ENCODE assay signal across 31 cellular contexts in the genomic region with DNA sequence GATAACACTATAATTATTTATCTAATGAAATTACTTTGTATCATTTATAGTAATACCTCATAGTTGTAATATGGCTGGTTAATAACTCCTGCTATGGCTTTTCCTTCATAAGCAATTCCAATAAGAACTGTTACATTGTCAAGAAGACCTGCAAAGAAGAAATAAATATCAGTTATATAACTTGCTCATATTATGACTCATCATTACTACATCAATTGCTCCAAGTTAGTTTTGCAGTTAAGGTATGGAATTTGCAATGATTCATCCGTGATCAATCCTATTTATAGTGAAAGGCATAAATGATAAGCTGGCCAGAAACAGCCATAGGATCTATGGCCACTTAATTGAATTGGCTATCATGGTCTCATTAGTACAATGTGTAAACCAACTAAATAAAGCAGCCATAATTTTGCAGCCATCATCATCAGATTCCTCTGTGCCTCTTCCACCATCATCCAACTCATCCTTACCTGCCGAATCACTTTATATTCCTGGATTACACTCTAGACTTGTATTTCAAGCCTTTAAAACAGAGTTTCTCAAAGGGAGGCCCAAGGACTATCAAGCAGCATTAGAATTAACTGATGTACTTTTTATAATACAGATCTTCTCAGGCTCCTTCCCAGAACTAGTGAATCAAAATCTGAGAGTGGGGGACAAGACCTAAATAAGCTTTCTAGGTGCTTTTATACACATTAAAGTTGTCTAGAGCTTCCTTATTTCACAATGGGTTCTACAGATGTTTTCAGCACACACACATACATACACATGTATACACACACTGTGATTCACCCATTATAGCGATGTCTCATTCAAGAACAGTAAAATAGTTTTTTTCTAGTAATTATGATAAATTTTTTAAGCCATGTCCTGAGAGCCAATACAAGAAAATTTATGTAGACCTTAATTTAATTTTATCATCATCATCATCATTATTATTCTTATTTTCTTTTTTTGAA. TPM values are rescaled to one million over a fixed set of nuclear protein-coding genes. Genes with fewer than 3 reads are reported as not detected.
DNase-seq lines count a peak whose midpoint lies in the region; ATAC-seq, FAIRE-seq and TF ChIP-seq lines count a peak whose summit lies in the region.
"Had no signal": no experiment of that assay in that cellular context is flagged by ENCODE, and none has a peak within 500 bp of the region (broad histone marks: within the 10 kb centered on the region; RNA-seq: fewer than 3 reads in every experiment).

No MANE protein-coding gene starts in this region.

- H3K4me3 ChIP-seq in GM23248 (no peak overlapping the region), PC-3 (ENCODE audit: low read length) (no peak overlapping the region), choroid plexus epithelial cell (ENCODE audit: low read depth, low read length) (no peak overlapping the region), keratinocyte (ENCODE audit: control insufficient read depth in 2 of 3, extremely low read depth in 1 of 3, insufficient read depth in 2 of 3, low read depth in 1 of 3, low read length in 3 of 3) (no peak overlapping the region), SJCRH30 (no peak overlapping the region)
- no peak overlapping the region for H3K4me3 ChIP-seq in CD4-positive, alpha-beta memory T cell (ENCODE audit: low read length in 2 of 2)
- H3K4me3 ChIP-seq: esophagus squamous epithelium, ovary had no signal

- H3K27ac ChIP-seq in GM23248 (no peak overlapping the region), PC-3 (ENCODE audit: low read length) (peak overlapping the region; percentile 55), keratinocyte (ENCODE audit: control insufficient read depth, insufficient read depth, low read length) (peak overlapping the region; percentile 16), SJCRH30 (no peak overlapping the region)
- H3K27ac ChIP-seq in CD4-positive, alpha-beta memory T cell (ENCODE audit: low read depth, low read length), result no peak overlapping the region
- H3K27ac ChIP-seq: esophagus squamous epithelium, ovary had no signal

- H3F3A ChIP-seq in GM23248 (ENCODE audit: insufficient read depth), result no peaks in the 10 kb centered on the region
- peaks cover 5% of the 10 kb centered on the region for H3F3A ChIP-seq in PC-3 (ENCODE audit: low read length, unreplicated experiment)

- H3K27me3 Mint-ChIP-seq in CD4-positive, alpha-beta memory T cell, result no peaks in the 10 kb centered on the region
- no peaks in the 10 kb centered on the region for H3K27me3 Mint-ChIP-seq in activated T-helper 17 cell treated with anti-CD3 and anti-CD28 coated beads, Interleukin-2, amount 50 U/mL, for 72 hours
- H3K27me3 Mint-ChIP-seq: activated CD8-positive, alpha-beta memory T cell treated with anti-CD3 and anti-CD28 coated beads, Interleukin-2, amount 10 ng/mL, durations not matched to agents 7 days and 5 days; CD8-positive, alpha-beta memory T cell; memory B cell; stimulated activated naive B cell treated with anti-CD40 and anti-IgM and Interleukin-4, amounts not matched to agents 10 μg/mL and 1 μg/mL and 100 μg/mL, for 72 hours; type B pancreatic cell had no signal

- in situ Hi-C loops in GM23248 (cut with MboI), result no loop called here

- peaks cover 0 to 2% (median 0%) of the 10 kb centered on the region in 8 donors for H3K9me3 Mint-ChIP-seq in CD4-positive, alpha-beta memory T cell
- no peaks in the 10 kb centered on the region for H3K9me3 Mint-ChIP-seq in activated T-helper 17 cell treated with anti-CD3 and anti-CD28 coated beads, Interleukin-2, amount 50 U/mL, for 72 hours
- H3K9me3 Mint-ChIP-seq: CD8-positive, alpha-beta memory T cell; endodermal cell; memory B cell; nephron progenitor cell; stimulated activated naive B cell treated with anti-CD40 and anti-IgM and Interleukin-4, amounts not matched to agents 10 μg/mL and 1 μg/mL and 100 μg/mL, for 72 hours; T-helper 1 cell treated with Interleukin-12 subunit alpha and Interleukin-12 subunit beta and Interleukin-4 antibody, amounts not matched to agents 30 μg/mL and 1 μg/mL, for 36 hours; type B pancreatic cell had no signal

- dilution Hi-C loops in keratinocyte (cut with MboI; ENCODE audit: extremely low pct_ligation_motif_present, low sequenced_read_pairs), result no loop called here

- H3K36me3 ChIP-seq in GM23248 (ENCODE audit: low read depth) (peaks cover 12% of the 10 kb centered on the region; the same call in 1 of the 2 replicates), PC-3 (ENCODE audit: low read depth, low read length) (peaks cover 17% of the 10 kb centered on the region), keratinocyte (ENCODE audit: control insufficient read depth in 2 of 2, extremely low read depth in 1 of 2, insufficient read depth in 2 of 2, low read length in 2 of 2) (peaks cover 2 to 8% of the 10 kb centered on the region in 2 experiments), SJCRH30 (peaks cover 48% of the 10 kb centered on the region)
- peaks cover 17% of the 10 kb centered on the region for H3K36me3 ChIP-seq in CD4-positive, alpha-beta memory T cell (ENCODE audit: insufficient read depth, low read length)
- H3K36me3 ChIP-seq: ovary had no signal

- CTCF ChIA-PET in PC-3 (lab: Charles Lee), result interaction anchor here (0.6 kb wide), 1 partner anchor 151 kb away, joined by 4 read pairs; no protein-coding TSS in a partner anchor
- CTCF ChIA-PET in CD4-positive, alpha-beta memory T cell (lab: Charles Lee; ENCODE audit: partially characterized antibody), result interaction anchor here (1.2 kb wide), 1 partner anchor 46 kb away, joined by 3 read pairs; no protein-coding TSS in a partner anchor

- H3K79me2 ChIP-seq in GM23248 (ENCODE audit: insufficient read depth) (no peaks in the 10 kb centered on the region), PC-3 (ENCODE audit: low read length) (no peaks in the 10 kb centered on the region), keratinocyte (ENCODE audit: control insufficient read depth, insufficient read depth, low read length) (no peaks in the 10 kb centered on the region)

- no TSS peak for BruUV-seq in PC-3 (replicated peaks; lab: Mats Ljungman, UMichigan)

- H4K20me1 ChIP-seq in GM23248 (ENCODE audit: insufficient read depth) (no peaks in the 10 kb centered on the region), PC-3 (ENCODE audit: low read length) (peaks cover 8% of the 10 kb centered on the region), keratinocyte (ENCODE audit: control insufficient read depth, extremely low read depth, insufficient read depth, low read length) (no peaks in the 10 kb centered on the region)

- H3K9ac ChIP-seq in GM23248, result no peak overlapping the region
- H3K9ac ChIP-seq in PC-3 (ENCODE audit: low read length), result no peak overlapping the region
- H3K9ac ChIP-seq in keratinocyte (ENCODE audit: control insufficient read depth, extremely low read depth, insufficient read depth, low read length), result no peak overlapping the region

- no peaks in the 10 kb centered on the region for H3K9me1 ChIP-seq in keratinocyte (ENCODE audit: control insufficient read depth, extremely low read depth, insufficient read depth, low read length)

- DNase-seq in GM23248 (peak; percentile 38), PC-3 (peak; percentile 96), choroid plexus epithelial cell (ENCODE audit: low read depth) (peak; percentile 31), keratinocyte (ENCODE audit: low read depth, low spot score) (peak; percentile 48), SJCRH30 (no peak), NCI-H345 (lab: John Stamatoyannopoulos, UW) (no peak)
- no peak for DNase-seq in CD4-positive, alpha-beta memory T cell
- DNase-seq: ACHN; activated CD4-positive, alpha-beta T cell treated with anti-CD3 and anti-CD28 coated beads, Interleukin-2, amount 50 U/mL, for 4 hours; activated CD8-positive, alpha-beta memory T cell treated with anti-CD3 and anti-CD28 coated beads, Interleukin-2, amount 10 ng/mL, durations not matched to agents 7 days and 5 days; activated T-cell treated with anti-CD3 and anti-CD28 coated beads, Interleukin-2, amount 50 U/mL, for 48 hours; BE2C; CD8-positive, alpha-beta memory T cell; dermis blood vessel endothelial cell; DMS53; endodermal cell; esophagus squamous epithelium; GDM1; GOT3; hippocampal formation; NCI-H146; NCI-H446; NCI-H774; nephron progenitor cell; ovary; stimulated activated naive B cell treated with anti-CD40 and anti-IgM and Interleukin-4, amounts not matched to agents 10 μg/mL and 1 μg/mL and 100 μg/mL, for 72 hours; substantia nigra had no signal

- H3K4me1 ChIP-seq in GM23248 (ENCODE audit: insufficient read depth) (peaks cover 7% of the 10 kb centered on the region), PC-3 (ENCODE audit: insufficient read depth, low read length) (peaks cover 15% of the 10 kb centered on the region), keratinocyte (ENCODE audit: control insufficient read depth, extremely low read depth, insufficient read depth, low read length) (peaks cover 8% of the 10 kb centered on the region), SJCRH30 (no peaks in the 10 kb centered on the region)
- no peaks in the 10 kb centered on the region for H3K4me1 ChIP-seq in CD4-positive, alpha-beta memory T cell (ENCODE audit: insufficient read depth, low read length)
- H3K4me1 ChIP-seq: BE2C, esophagus squamous epithelium had no signal

- H3K9me3 ChIP-seq in GM23248 (ENCODE audit: low read depth) (no peaks in the 10 kb centered on the region), PC-3 (ENCODE audit: low read length) (no peaks in the 10 kb centered on the region), keratinocyte (ENCODE audit: control insufficient read depth, low read depth, low read length) (no peaks in the 10 kb centered on the region), SJCRH30 (replicated peaks) (no peaks in the 10 kb centered on the region)
- no peaks in the 10 kb centered on the region for H3K9me3 ChIP-seq in CD4-positive, alpha-beta memory T cell (ENCODE audit: control insufficient read depth in 1 of 2, low read length in 2 of 2)
- H3K9me3 ChIP-seq: BE2C, esophagus squamous epithelium, ovary had no signal

- 81 to 86% methylated on average over 3 of the region's 3 CpGs for WGBS in GM23248 (ENCODE audit: low coverage in 1 of 2, low lambda C conversion rate in 2 of 2, missing lambda C conversion rate in 2 of 2), 2 experiments

- FAIRE-seq in keratinocyte (lab: Jason Lieb, UNC), result peak; percentile 81

- peaks cover 46 to 52% of the 10 kb centered on the region in 2 donors for H3K36me3 Mint-ChIP-seq in CD4-positive, alpha-beta memory T cell
- H3K36me3 Mint-ChIP-seq in activated T-helper 17 cell treated with anti-CD3 and anti-CD28 coated beads, Interleukin-2, amount 50 U/mL, for 72 hours (ENCODE audit: low read depth), result peaks cover 76% of the 10 kb centered on the region

- intact Hi-C loops in PC-3 (cut with micrococcal nuclease), result loop anchor here (1.0 kb wide), 1 partner anchor 22 kb away; a partner anchor contains a TSS
- intact Hi-C loops in CD4-positive, alpha-beta memory T cell (cut with micrococcal nuclease), result no loop called here

- no peak overlapping the region for H2AFZ ChIP-seq in GM23248
- no peak overlapping the region for H2AFZ ChIP-seq in PC-3 (ENCODE audit: low read length)
- no peak overlapping the region for H2AFZ ChIP-seq in keratinocyte (ENCODE audit: control insufficient read depth, low read length)

- POLR2A ChIA-PET in PC-3 (lab: Charles Lee; ENCODE audit: unreplicated experiment), result interaction anchor here (0.6 kb wide), 1 partner anchor 26 kb away, joined by 7 read pairs; no protein-coding TSS in a partner anchor
- POLR2A ChIA-PET in CD4-positive, alpha-beta memory T cell (lab: Charles Lee; ENCODE audit: partially characterized antibody), result no interaction called here

- H3K4me1 Mint-ChIP-seq in CD4-positive, alpha-beta memory T cell, result no peaks in the 10 kb centered on the region
- H3K4me1 Mint-ChIP-seq in activated T-helper 17 cell treated with anti-CD3 and anti-CD28 coated beads, Interleukin-2, amount 50 U/mL, for 72 hours, result no peaks in the 10 kb centered on the region
- H3K4me1 Mint-ChIP-seq: activated CD8-positive, alpha-beta memory T cell treated with anti-CD3 and anti-CD28 coated beads, Interleukin-2, amount 10 ng/mL, durations not matched to agents 7 days and 5 days; CD8-positive, alpha-beta memory T cell; endodermal cell; nephron progenitor cell; stimulated activated naive B cell treated with anti-CD40 and anti-IgM and Interleukin-4, amounts not matched to agents 10 μg/mL and 1 μg/mL and 100 μg/mL, for 72 hours had no signal

- H3K4me2 ChIP-seq in GM23248 (ENCODE audit: unreplicated experiment) (no peak overlapping the region), PC-3 (ENCODE audit: low read length) (peak overlapping the region; percentile 25), keratinocyte (ENCODE audit: control insufficient read depth, extremely low read depth, insufficient read depth, low read depth, low read length) (no peak overlapping the region)

- peak; percentile 91 for ATAC-seq in PC-3
- no peak for ATAC-seq in activated T-helper 17 cell treated with anti-CD3 and anti-CD28 coated beads, Interleukin-2, amount 50 U/mL, for 72 hours (replicated peaks)
- ATAC-seq: activated CD8-positive, alpha-beta memory T cell treated with anti-CD3 and anti-CD28 coated beads, Interleukin-2, amount 10 ng/mL, durations not matched to agents 7 days and 5 days; stimulated activated naive B cell treated with anti-CD40 and anti-IgM and Interleukin-4, amounts not matched to agents 10 μg/mL and 1 μg/mL and 100 μg/mL, for 72 hours had no signal

- TF ChIP-seq CTCF in PC-3 (conservative IDR thresholded peaks at IDR 0.05; ENCODE audit: low read depth, low read length), result no peak
- no peak for TF ChIP-seq CTCF in choroid plexus epithelial cell (conservative IDR thresholded peaks at IDR 0.05; ENCODE audit: low read depth, low read length)
- no peak for TF ChIP-seq CTCF in keratinocyte (optimal IDR thresholded peaks at IDR 0.05 in 1 of 3, IDR thresholded peaks at IDR 0.05 in 1 of 3, conservative IDR thresholded peaks at IDR 0.05 in 1 of 3; ENCODE audit: extremely low read depth in 1 of 3, insufficient read depth in 2 of 3, low read length in 3 of 3)

- no peak overlapping the region for H3K4me3 Mint-ChIP-seq in CD4-positive, alpha-beta memory T cell
- no peak overlapping the region for H3K4me3 Mint-ChIP-seq in activated T-helper 17 cell treated with anti-CD3 and anti-CD28 coated beads, Interleukin-2, amount 50 U/mL, for 72 hours
- H3K4me3 Mint-ChIP-seq: activated CD8-positive, alpha-beta memory T cell treated with anti-CD3 and anti-CD28 coated beads, Interleukin-2, amount 10 ng/mL, durations not matched to agents 7 days and 5 days; CD8-positive, alpha-beta memory T cell; endodermal cell; memory B cell; nephron progenitor cell; stimulated activated naive B cell treated with anti-CD40 and anti-IgM and Interleukin-4, amounts not matched to agents 10 μg/mL and 1 μg/mL and 100 μg/mL, for 72 hours; T-helper 1 cell treated with Interleukin-12 subunit alpha and Interleukin-12 subunit beta and Interleukin-4 antibody, amounts not matched to agents 30 μg/mL and 1 μg/mL, for 36 hours; type B pancreatic cell had no signal

- H3K9me2 ChIP-seq in GM23248 (ENCODE audit: insufficient read depth) (no peaks in the 10 kb centered on the region), PC-3 (replicated peaks; ENCODE audit: low read length) (no peaks in the 10 kb centered on the region)

- H3K27me3 ChIP-seq in GM23248 (replicated peaks; ENCODE audit: insufficient read depth) (no peaks in the 10 kb centered on the region), PC-3 (ENCODE audit: low read length) (no peaks in the 10 kb centered on the region), keratinocyte (ENCODE audit: control insufficient read depth, extremely low read depth, insufficient read depth, low read length) (no peaks in the 10 kb centered on the region), SJCRH30 (no peaks in the 10 kb centered on the region)
- no peaks in the 10 kb centered on the region for H3K27me3 ChIP-seq in CD4-positive, alpha-beta memory T cell (ENCODE audit: insufficient read depth, low read length)
- H3K27me3 ChIP-seq: BE2C, esophagus squamous epithelium, ovary had no signal

- H3K27ac Mint-ChIP-seq in CD4-positive, alpha-beta memory T cell, result no peak overlapping the region
- H3K27ac Mint-ChIP-seq in activated T-helper 17 cell treated with anti-CD3 and anti-CD28 coated beads, Interleukin-2, amount 50 U/mL, for 72 hours, result no peak overlapping the region
- H3K27ac Mint-ChIP-seq: activated CD8-positive, alpha-beta memory T cell treated with anti-CD3 and anti-CD28 coated beads, Interleukin-2, amount 10 ng/mL, durations not matched to agents 7 days and 5 days; endodermal cell; memory B cell; nephron progenitor cell; stimulated activated naive B cell treated with anti-CD40 and anti-IgM and Interleukin-4, amounts not matched to agents 10 μg/mL and 1 μg/mL and 100 μg/mL, for 72 hours; T-helper 1 cell treated with Interleukin-12 subunit alpha and Interleukin-12 subunit beta and Interleukin-4 antibody, amounts not matched to agents 30 μg/mL and 1 μg/mL, for 36 hours; type B pancreatic cell had no signal

RNA-seq across cellular contexts. Expression of a gene that starts 21.2 kb away (rescaled TPM):
- total RNA-seq in GM23248 (2014; rRNA removed; shearing (Covaris generic)), result 141 and 151 TPM in 2 replicates
- 167 and 169 TPM in 2 replicates for polyA plus RNA-seq in GM23248 (2016; fragmentation: Nextera tagmentation; extraction: Ambion mirVana)
- total RNA-seq in PC-3 (2014; rRNA removed), result 186 and 226 TPM in 2 replicates
- 59.1 to 96.3 TPM (median 88.3 TPM) in 3 replicates for polyA plus RNA-seq in keratinocyte
- 124 TPM for polyA plus RNA-seq in keratinocyte (2011; ENCODE audit: low read depth)
- polyA plus RNA-seq in keratinocyte (2011; cell fraction: cytosol; rRNA removed), result 34.2 and 57.0 TPM in 2 replicates
- 65.1 and 88.0 TPM in 2 replicates for polyA plus RNA-seq in keratinocyte (2011; cell fraction: nucleus; rRNA removed)
- 84.4 and 124 TPM in 2 replicates for polyA plus RNA-seq in keratinocyte (2012; ENCODE audit: low replicate concordance)
- 70.7 to 105 TPM (median 72.7 TPM) in 3 replicates for polyA minus RNA-seq in keratinocyte
- polyA minus RNA-seq in keratinocyte (2011; cell fraction: cytosol; rRNA and poly(A)+ RNA removed), result 60.6 TPM
- polyA minus RNA-seq in keratinocyte (2011; cell fraction: nucleus; rRNA and poly(A)+ RNA removed), result 82.7 and 105 TPM in 2 replicates
- 112 and 123 TPM in 2 replicates for total RNA-seq in SJCRH30 (2014; rRNA removed; shearing (Covaris generic))
- 100 to 1,000 TPM in 1 of 2 experiments, 10 to 100 TPM in 1; 98.7 to 116 TPM for total RNA-seq in CD4-positive, alpha-beta memory T cell
- 10 to 100 TPM; 30.5 to 59.8 TPM for polyA plus RNA-seq in CD4-positive, alpha-beta memory T cell
- 100 to 1,000 TPM; 145 to 173 TPM for total RNA-seq in activated T-helper 17 cell treated with anti-CD3 and anti-CD28 coated beads, Interleukin-2, amount 50 U/mL, for 72 hours

RNA-seq across cellular contexts. Expression of a gene that starts 22.1 kb away (rescaled TPM):
- total RNA-seq in GM23248 (2014; rRNA removed; shearing (Covaris generic)), result 25.1 and 36.7 TPM in 2 replicates
- polyA plus RNA-seq in GM23248 (2016; fragmentation: Nextera tagmentation; extraction: Ambion mirVana) (12.0 and 12.2 TPM in 2 replicates), keratinocyte (45.5 to 53.9 TPM (median 53.7 TPM) in 3 replicates)
- total RNA-seq in PC-3 (2014; rRNA removed), result 40.7 and 49.7 TPM in 2 replicates
- 11.4 TPM for polyA plus RNA-seq in keratinocyte (2011; ENCODE audit: low read depth)
- 40.9 and 64.2 TPM in 2 replicates for polyA plus RNA-seq in keratinocyte (2011; cell fraction: cytosol; rRNA removed)
- polyA plus RNA-seq in keratinocyte (2011; cell fraction: nucleus; rRNA removed), result 69.6 and 72.3 TPM in 2 replicates
- polyA plus RNA-seq in keratinocyte (2012; ENCODE audit: low replicate concordance), result 24.3 and 29.1 TPM in 2 replicates
- polyA minus RNA-seq in keratinocyte, result 22.8 to 110 TPM (median 93.8 TPM) in 3 replicates
- 15.5 TPM for polyA minus RNA-seq in keratinocyte (2011; cell fraction: cytosol; rRNA and poly(A)+ RNA removed)
- polyA minus RNA-seq in keratinocyte (2011; cell fraction: nucleus; rRNA and poly(A)+ RNA removed), result 19.9 and 34.5 TPM in 2 replicates
- 46.5 and 48.3 TPM in 2 replicates for total RNA-seq in SJCRH30 (2014; rRNA removed; shearing (Covaris generic))
- total RNA-seq in CD4-positive, alpha-beta memory T cell, result 10 to 100 TPM; 11.4 to 14.1 TPM
- polyA plus RNA-seq in CD4-positive, alpha-beta memory T cell, result 10 to 100 TPM; 11.2 to 15.9 TPM
- 10 to 100 TPM; 30.9 to 40.3 TPM for total RNA-seq in activated T-helper 17 cell treated with anti-CD3 and anti-CD28 coated beads, Interleukin-2, amount 50 U/mL, for 72 hours

RNA-seq across cellular contexts. Expression of a gene that starts 26.4 kb away (rescaled TPM):
- 93.3 and 98.5 TPM in 2 replicates for total RNA-seq in GM23248 (2014; rRNA removed; shearing (Covaris generic))
- polyA plus RNA-seq in GM23248 (2016; fragmentation: Nextera tagmentation; extraction: Ambion mirVana) (67.0 and 67.1 TPM in 2 replicates), keratinocyte (39.7 to 69.0 TPM (median 41.8 TPM) in 3 replicates)
- 152 and 162 TPM in 2 replicates for total RNA-seq in PC-3 (2014; rRNA removed)
- 76.9 TPM for polyA plus RNA-seq in keratinocyte (2011; ENCODE audit: low read depth)
- 24.5 and 34.7 TPM in 2 replicates for polyA plus RNA-seq in keratinocyte (2011; cell fraction: cytosol; rRNA removed)
- polyA plus RNA-seq in keratinocyte (2011; cell fraction: nucleus; rRNA removed), result 77.4 and 92.2 TPM in 2 replicates
- polyA plus RNA-seq in keratinocyte (2012; ENCODE audit: low replicate concordance), result 68.9 and 83.1 TPM in 2 replicates
- 27.3 to 66.5 TPM (median 36.8 TPM) in 3 replicates for polyA minus RNA-seq in keratinocyte
- 25.1 TPM for polyA minus RNA-seq in keratinocyte (2011; cell fraction: cytosol; rRNA and poly(A)+ RNA removed)
- 74.1 and 126 TPM in 2 replicates for polyA minus RNA-seq in keratinocyte (2011; cell fraction: nucleus; rRNA and poly(A)+ RNA removed)
- 107 and 115 TPM in 2 replicates for total RNA-seq in SJCRH30 (2014; rRNA removed; shearing (Covaris generic))
- total RNA-seq in CD4-positive, alpha-beta memory T cell, result 10 to 100 TPM; 46.0 to 48.5 TPM
- polyA plus RNA-seq in CD4-positive, alpha-beta memory T cell, result 10 to 100 TPM; 72.4 to 88.8 TPM
- 10 to 100 TPM; 56.0 to 83.6 TPM for total RNA-seq in activated T-helper 17 cell treated with anti-CD3 and anti-CD28 coated beads, Interleukin-2, amount 50 U/mL, for 72 hours

Comparison
In these comparisons a context has a peak if more than half of its experiments do, and no peak if none do; other contexts are left out.
1. DNase-seq: peak in GM23248 (single experiment), PC-3 (single experiment), choroid plexus epithelial cell (single experiment) and keratinocyte (single experiment); none in SJCRH30 (0 of 2), NCI-H345 (single experiment) and CD4-positive, alpha-beta memory T cell (0 of 5).
2. H3K27ac ChIP-seq: peak in PC-3 (single experiment) and keratinocyte (single experiment); none in GM23248 (single experiment), SJCRH30 (single experiment) and CD4-positive, alpha-beta memory T cell (single experiment).